In genomic region chr17:65064452-65065019, GRCh38 we compare ENCODE assay signal across 9 cellular contexts. TPM values are rescaled to one million over a fixed set of nuclear protein-coding genes. Genes with fewer than 3 reads are reported as not detected.
DNase-seq lines count a peak whose midpoint lies in the region; ATAC-seq, FAIRE-seq and TF ChIP-seq lines count a peak whose summit lies in the region.
"Had no signal": no experiment of that assay in that cellular context is flagged by ENCODE, and none has a peak within 500 bp of the region (broad histone marks: within the 10 kb centered on the region; RNA-seq: fewer than 3 reads in every experiment).

No MANE protein-coding gene starts in this region.

- peak overlapping the region; percentile 76 for H3K27ac ChIP-seq in IMR-90 (ENCODE audit: insufficient read depth, low read length)
- no peak overlapping the region for H3K27ac ChIP-seq in iPS-20b (ENCODE audit: low read length)
- H3K27ac ChIP-seq in thymus (ENCODE audit: low read depth) = peak overlapping the region; percentile 36
- H3K27ac ChIP-seq: HL-60 had no signal

- peak overlapping the region; percentile 91 for H2BK5ac ChIP-seq in IMR-90 (ENCODE audit: low read depth, low read length, poor library complexity, severe bottlenecking)

- peak; percentile 88 for DNase-seq in IMR-90
- DNase-seq in adipocyte (ENCODE audit: low read depth) = peak; percentile 66
- DNase-seq in HTR-8/SVneo (ENCODE audit: insufficient read length, low spot score) = no peak
- no peak for DNase-seq in NCI-H526 (lab: John Stamatoyannopoulos, UW)
- no peak for DNase-seq in occipital lobe (lab: John Stamatoyannopoulos, UW)
- DNase-seq: activated CD4-positive, alpha-beta memory T cell treated with anti-CD3 and anti-CD28 coated beads, Interleukin-2, amount 10 ng/mL, durations not matched to agents 7 days and 5 days had no signal

- no peak for TF ChIP-seq RAD21 in IMR-90 (IDR thresholded peaks at IDR 0.05; ENCODE audit: low read length)

- H4K5ac ChIP-seq in IMR-90 (ENCODE audit: low read depth, low read length) = peak overlapping the region; percentile 33

- no peaks in the 10 kb centered on the region for H3K27me3 ChIP-seq in IMR-90 (ENCODE audit: control insufficient read depth, insufficient read depth, low read length)
- H3K27me3 ChIP-seq in adipocyte (replicated peaks; ENCODE audit: control insufficient read depth, insufficient read depth, low read length) = no peaks in the 10 kb centered on the region
- no peaks in the 10 kb centered on the region for H3K27me3 ChIP-seq in iPS-20b (ENCODE audit: insufficient read depth, low read length)
- no peaks in the 10 kb centered on the region for H3K27me3 ChIP-seq in thymus (ENCODE audit: control insufficient read depth, insufficient read depth)

- peak overlapping the region; percentile 75; the same call in 1 of the 2 replicates for H3K56ac ChIP-seq in IMR-90 (ENCODE audit: extremely low read depth, insufficient read depth, low read length)

- POLR2A ChIA-PET in IMR-90 (lab: Charles Lee; ENCODE audit: unreplicated experiment) = interaction anchor here (1.0 kb wide), 1 partner anchor 8 kb away, joined by 4 read pairs; the partner anchor contains the start of gene GNA13

- H2AK5ac ChIP-seq in IMR-90 (ENCODE audit: low read depth, low read length) = peak overlapping the region; percentile 65

- H3K9me1 ChIP-seq in IMR-90 (ENCODE audit: insufficient read depth, low read length) = peaks cover 9% of the 10 kb centered on the region

- TF ChIP-seq CTCF in IMR-90 (conservative IDR thresholded peaks at IDR 0.05; ENCODE audit: low read depth, low read length) = no peak

- TF ChIP-seq POLR2A in IMR-90 (IDR thresholded peaks at IDR 0.05; ENCODE audit: low read depth, low read length) = no peak

- peak overlapping the region; percentile 95 for H2BK20ac ChIP-seq in IMR-90 (ENCODE audit: low read depth, low read length)

- dilution Hi-C loops in IMR-90 (cut with HindIII; ENCODE audit: low sequenced_read_pairs, unreplicated experiment) = no loop called here

- no peaks in the 10 kb centered on the region for H4K20me1 ChIP-seq in IMR-90 (ENCODE audit: insufficient read depth, low read length)

- peak overlapping the region; percentile 88 for H3K23ac ChIP-seq in IMR-90 (ENCODE audit: low read depth, low read length)

- 0 out of 2 replicates have a peak overlapping the region, but pooled peaks have one; percentile 1 for H3K4me2 ChIP-seq in IMR-90 (ENCODE audit: low read depth, low read length)

- no peak for FAIRE-seq in HTR-8/SVneo (lab: Jason Lieb, UNC)

- peak overlapping the region; percentile 86 for H3K18ac ChIP-seq in IMR-90 (ENCODE audit: low read depth, low read length)

- peak overlapping the region; percentile 89 for H2AK9ac ChIP-seq in IMR-90 (replicated peaks; ENCODE audit: low read depth, low read length, poor library complexity)

- H2AFZ ChIP-seq in IMR-90 (replicated peaks; ENCODE audit: low read length, poor library complexity) = peak overlapping the region; percentile 89

- H3K9ac ChIP-seq in IMR-90 (ENCODE audit: low read depth, low read length) (no peak overlapping the region; the same call in 1 of the 2 replicates), adipocyte (ENCODE audit: low read length) (no peak overlapping the region), iPS-20b (ENCODE audit: low read depth, low read length) (0 out of 2 replicates have a peak overlapping the region, but pooled peaks have one; percentile 35)

- H2BK15ac ChIP-seq in IMR-90 (ENCODE audit: low read depth, low read length) = peak overlapping the region; percentile 59; the same call in 1 of the 3 replicates

- H3K9me3 ChIP-seq in IMR-90 (ENCODE audit: control insufficient read depth, insufficient read depth, low read length) (no peaks in the 10 kb centered on the region), adipocyte (ENCODE audit: control insufficient read depth, low read length) (no peaks in the 10 kb centered on the region), iPS-20b (ENCODE audit: insufficient read depth, low read depth, low read length) (no peaks in the 10 kb centered on the region), thymus (ENCODE audit: control insufficient read depth) (no peaks in the 10 kb centered on the region)

- H3K79me1 ChIP-seq in IMR-90 (ENCODE audit: low read depth in 1 of 2, low read length in 2 of 2) = no peaks in the 10 kb centered on the region

- H3K14ac ChIP-seq in IMR-90 (replicated peaks; ENCODE audit: low read depth, low read length) = peak overlapping the region; percentile 91

- WGBS in IMR-90 (ENCODE audit: extremely low coverage in 2 of 2, insufficient read length in 1 of 2), 2 experiments = 44% methylated on average over 3 of the region's 6 CpGs; no CpG with 5 or more reads in 1 of the 2 experiments
- WGBS in thymus = 93% methylated on average over 6 of the region's 6 CpGs

- intact Hi-C loops in IMR-90 (cut with micrococcal nuclease) = no loop called here

- no peaks in the 10 kb centered on the region for H3K36me3 ChIP-seq in IMR-90 (ENCODE audit: control insufficient read depth, insufficient read depth, low read length)
- no peaks in the 10 kb centered on the region for H3K36me3 ChIP-seq in adipocyte (ENCODE audit: control insufficient read depth, insufficient read depth, low read length, severe bottlenecking)
- H3K36me3 ChIP-seq in iPS-20b (ENCODE audit: insufficient read depth, low read depth, low read length) = no peaks in the 10 kb centered on the region
- no peaks in the 10 kb centered on the region for H3K36me3 ChIP-seq in thymus (ENCODE audit: control insufficient read depth, insufficient read depth)

- H3K4ac ChIP-seq in IMR-90 (ENCODE audit: low read depth, low read length) = peak overlapping the region; percentile 95

- H2BK120ac ChIP-seq in IMR-90 (ENCODE audit: low read depth, low read length) = peak overlapping the region; percentile 98

- CTCF ChIA-PET in IMR-90 (lab: Yijun Ruan, JAX) = interaction anchor here (0.6 kb wide), 1 partner anchor 418 kb away, joined by 3 read pairs; no protein-coding TSS in a partner anchor

- in situ Hi-C loops in IMR-90 (cut with MboI; ENCODE audit: low sequenced_read_pairs) = no loop called here

- H3K4me3 ChIP-seq in IMR-90 (ENCODE audit: insufficient read depth, low read depth, low read length) (no peak overlapping the region), adipocyte (ENCODE audit: low read length) (no peak overlapping the region), iPS-20b (ENCODE audit: low read length) (no peak overlapping the region), thymus (ENCODE audit: low read length) (no peak overlapping the region)

- BruUV-seq in IMR-90 (replicated peaks; lab: Mats Ljungman, UMichigan) = no TSS peak

- ATAC-seq in IMR-90 (ENCODE audit: low read depth) = peak; percentile 95

- H4K91ac ChIP-seq in IMR-90 (ENCODE audit: insufficient read depth, low read depth, low read length) = peak overlapping the region; percentile 92

- H3K4me1 ChIP-seq in IMR-90 (ENCODE audit: control insufficient read depth, insufficient read depth, low read length) = peaks cover 8% of the 10 kb centered on the region
- peaks cover 19% of the 10 kb centered on the region for H3K4me1 ChIP-seq in adipocyte (ENCODE audit: control insufficient read depth, insufficient read depth, low read length)
- peaks cover 20% of the 10 kb centered on the region for H3K4me1 ChIP-seq in iPS-20b (ENCODE audit: insufficient read depth, low read length)
- H3K4me1 ChIP-seq in thymus (ENCODE audit: control insufficient read depth, insufficient read depth, low read length) = no peaks in the 10 kb centered on the region

- peak overlapping the region; percentile 37 to 88; a peak in 3 of 4 replicates for H4K8ac ChIP-seq in IMR-90 (ENCODE audit: low read depth in 2 of 2, low read length in 2 of 2)

TF ChIP-seq in IMR-90, 13 proteins besides CTCF, POLR2A, EP300 and RAD21:
- TF ChIP-seq CEBPB (IDR thresholded peaks at IDR 0.05; ENCODE audit: low read depth, low read length) (0 out of 2 replicates have a peak, but pooled peaks have one; percentile 2), SMC3 (IDR thresholded peaks at IDR 0.05; ENCODE audit: low read depth, low read length) (no peak), RFX5 (IDR thresholded peaks at IDR 0.05; ENCODE audit: low read depth, low read length) (peak; percentile 89), MAFK (IDR thresholded peaks at IDR 0.05; ENCODE audit: low read depth, low read length) (peak; percentile 87), BHLHE40 (IDR thresholded peaks at IDR 0.05; ENCODE audit: low read depth, low read length) (no peak), USF2 (IDR thresholded peaks at IDR 0.05; ENCODE audit: low read depth, low read length) (peak; percentile 64; the same call in 1 of the 2 replicates), CHD1 (IDR thresholded peaks at IDR 0.05; ENCODE audit: low read depth, low read length) (no peak), RCOR1 (IDR thresholded peaks at IDR 0.05; ENCODE audit: insufficient replicate concordance, low read length) (no peak), MXI1 (IDR thresholded peaks at IDR 0.05; ENCODE audit: borderline replicate concordance, low read depth, low read length) (0 out of 2 replicates have a peak, but pooled peaks have one; percentile 22), FOS (IDR thresholded peaks at IDR 0.05; ENCODE audit: low read depth, low read length) (no peak), NFE2L2 (IDR thresholded peaks at IDR 0.05; ENCODE audit: low read depth, low read length) (peak; percentile 96), ELK1 (IDR thresholded peaks at IDR 0.05; ENCODE audit: borderline replicate concordance, low read depth, low read length) (no peak), MAZ (IDR thresholded peaks at IDR 0.05; ENCODE audit: borderline replicate concordance, low read depth, low read length) (no peak)

RNA-seq across cellular contexts. Expression of gene GNA13, which starts 8.0 kb away (rescaled TPM):
- total RNA-seq in IMR-90 (2012; rRNA removed) (37.6 and 57.2 TPM in 2 replicates), occipital lobe (99.7 TPM)
- polyA plus RNA-seq in IMR-90 (2012; rRNA removed) (11.3 and 13.8 TPM in 2 replicates), thymus (43.6 TPM)
- 3.5 and 3.9 TPM in 2 replicates for polyA plus RNA-seq in IMR-90 (2012; cell fraction: cytosol; rRNA removed)
- 2.6 and 9.4 TPM in 2 replicates for polyA plus RNA-seq in IMR-90 (2012; cell fraction: nucleus; rRNA removed; ENCODE audit: low replicate concordance)

Comparison
In these comparisons a context has a peak if more than half of its experiments do, and no peak if none do; other contexts are left out.
1. DNase-seq: peak in IMR-90 (single experiment) and adipocyte (single experiment); none in HTR-8/SVneo (single experiment), NCI-H526 (0 of 2) and occipital lobe (single experiment).